18 cellular contexts compared by ENCODE assay signal in the genomic region with DNA sequence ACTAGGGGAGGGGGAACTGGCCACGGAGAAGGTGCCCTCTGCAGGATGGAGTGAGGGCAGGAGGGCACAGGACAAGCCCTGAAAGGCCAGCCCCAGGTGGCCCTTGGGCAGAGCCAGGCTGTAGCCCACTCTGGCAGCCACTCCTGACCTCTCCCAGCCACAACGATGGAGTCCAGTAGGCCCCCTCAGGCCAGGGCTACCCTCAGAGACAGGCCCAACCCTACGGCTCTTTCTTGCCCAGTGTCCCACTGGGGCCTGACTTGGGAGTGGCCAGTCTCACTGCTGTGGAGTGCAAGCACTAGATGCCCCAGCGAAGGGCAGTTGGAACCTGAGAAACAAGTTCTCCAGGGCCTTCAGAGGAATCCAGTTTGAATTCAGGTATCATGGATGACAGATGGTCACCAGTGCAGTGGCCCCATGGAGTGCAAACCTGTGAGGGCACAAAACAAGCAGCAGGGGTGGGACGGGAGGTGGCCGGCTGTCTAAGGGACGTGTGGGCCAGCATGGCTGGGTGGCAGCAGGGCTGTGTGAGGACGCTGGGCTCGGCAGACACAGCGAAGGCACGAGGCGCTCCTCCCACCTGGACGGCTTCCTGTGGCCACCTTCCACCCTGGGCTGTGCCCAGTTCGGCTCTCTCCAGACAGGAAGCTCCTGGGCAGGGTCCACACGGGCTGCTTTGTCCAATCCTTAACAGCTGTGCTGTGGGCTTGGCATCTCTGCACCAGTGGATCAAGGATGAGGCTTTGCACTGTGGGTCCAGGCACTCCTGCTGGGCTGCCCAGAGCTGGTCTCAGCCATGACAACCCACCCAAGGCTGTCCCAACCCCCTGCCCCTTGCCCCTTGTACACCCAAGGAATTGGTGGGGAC.
A peak's percentile ranks its signal among the peaks of the same experiment; 100 is the strongest.
DNase-seq lines count a peak whose midpoint lies in the region; ATAC-seq, FAIRE-seq and TF ChIP-seq lines count a peak whose summit lies in the region.
"Had no signal": no experiment of that assay in that cellular context is flagged by ENCODE, and none has a peak within 500 bp of the region (broad histone marks: within the 10 kb centered on the region; RNA-seq: fewer than 3 reads in every experiment).

No MANE protein-coding gene starts in this region.

- TF ChIP-seq POLR2A in ovary (IDR thresholded peaks at IDR 0.05): no peak

- H3K9me3 Mint-ChIP-seq in natural killer cell treated with Interleukin-12 subunit alpha and Interleukin-12 subunit beta and Interleukin-15 and Interleukin-18, amount 100 ng/mL, for 72 hours: no peaks in the 10 kb centered on the region
- H3K9me3 Mint-ChIP-seq in natural killer cell (no peaks in the 10 kb centered on the region), Calu3 (ENCODE audit: low read depth, unreplicated experiment) (no peaks in the 10 kb centered on the region)
- H3K9me3 Mint-ChIP-seq: brain, immature natural killer cell had no signal

- H3K36me3 ChIP-seq in ovary: no peaks in the 10 kb centered on the region

- no peak overlapping the region for H3K4me3 Mint-ChIP-seq in natural killer cell treated with Interleukin-12 subunit alpha and Interleukin-12 subunit beta and Interleukin-15 and Interleukin-18, amount 100 ng/mL, for 72 hours
- no peak overlapping the region for H3K4me3 Mint-ChIP-seq in natural killer cell
- H3K4me3 Mint-ChIP-seq in Calu3 (ENCODE audit: low read depth, unreplicated experiment): no peak overlapping the region
- H3K4me3 Mint-ChIP-seq: B cell, brain, immature natural killer cell had no signal

- no peaks in the 10 kb centered on the region for H3K9me3 ChIP-seq in ovary

- no TSS peak for BruUV-seq in Calu3 (replicated peaks; lab: Mats Ljungman, UMichigan)

- no peak overlapping the region for H3K4me3 ChIP-seq in ovary
- H3K4me3 ChIP-seq: GM23248, smooth muscle cell had no signal

- 89 to 93% (median 89%) methylated on average over 12 to 15 of the region's 15 CpGs for WGBS in ovary, 3 donors

- H3K27me3 Mint-ChIP-seq in natural killer cell treated with Interleukin-12 subunit alpha and Interleukin-12 subunit beta and Interleukin-15 and Interleukin-18, amount 100 ng/mL, for 72 hours: peaks cover 0 to 2% of the 10 kb centered on the region in 2 donors
- H3K27me3 Mint-ChIP-seq in natural killer cell (ENCODE audit: low read depth in 2 of 2): no peaks in the 10 kb centered on the region
- peaks cover 44% of the 10 kb centered on the region for H3K27me3 Mint-ChIP-seq in Calu3 (ENCODE audit: unreplicated experiment)
- H3K27me3 Mint-ChIP-seq: brain had no signal

- no peaks in the 10 kb centered on the region for H3K27me3 ChIP-seq in ovary

- no peak for ATAC-seq in natural killer cell treated with Interleukin-12 subunit alpha and Interleukin-12 subunit beta and Interleukin-15 and Interleukin-18, amount 100 ng/mL, for 72 hours
- ATAC-seq in natural killer cell (no peak), esophagus mucosa (peak; percentile 38)

- no peaks in the 10 kb centered on the region for H3K4me1 ChIP-seq in ovary (ENCODE audit: insufficient read depth)

- peaks cover 19 to 20% of the 10 kb centered on the region in 2 donors for H3K4me1 Mint-ChIP-seq in natural killer cell treated with Interleukin-12 subunit alpha and Interleukin-12 subunit beta and Interleukin-15 and Interleukin-18, amount 100 ng/mL, for 72 hours (ENCODE audit: low read depth in 2 of 2)
- H3K4me1 Mint-ChIP-seq in natural killer cell: peaks cover 10 to 13% of the 10 kb centered on the region in 2 donors
- peaks cover 11% of the 10 kb centered on the region for H3K4me1 Mint-ChIP-seq in Calu3 (ENCODE audit: low read depth, unreplicated experiment)

- peak; percentile 44 for DNase-seq in natural killer cell treated with Interleukin-12 subunit alpha and Interleukin-12 subunit beta and Interleukin-15 and Interleukin-18, amount 100 ng/mL, for 72 hours (ENCODE audit: low spot score)
- DNase-seq in natural killer cell (no peak), ovary (peak in 3 of 5 donors; percentile 12 to 27 (median 14)), putamen (ENCODE audit: low spot score) (no peak), GM19239 (ENCODE audit: insufficient read length, low spot score) (no peak), Calu3 (no peak)
- DNase-seq: activated naive CD4-positive, alpha-beta T cell; erythroblast; GM23248; immature natural killer cell; MM.1S; NCI-H1694; NCI-H446; NK-92 treated with Interleukin-12 subunit alpha and Interleukin-12 subunit beta, amount 100 ng/mL, for 24 hours had no signal

- H3K27ac Mint-ChIP-seq in natural killer cell treated with Interleukin-12 subunit alpha and Interleukin-12 subunit beta and Interleukin-15 and Interleukin-18, amount 100 ng/mL, for 72 hours: no peak overlapping the region
- H3K27ac Mint-ChIP-seq in natural killer cell (no peak overlapping the region), Calu3 (ENCODE audit: unreplicated experiment) (no peak overlapping the region)
- H3K27ac Mint-ChIP-seq: B cell, brain, immature natural killer cell had no signal

- no peak for TF ChIP-seq EP300 in ovary (IDR thresholded peaks at IDR 0.05)

- H3K36me3 Mint-ChIP-seq in natural killer cell treated with Interleukin-12 subunit alpha and Interleukin-12 subunit beta and Interleukin-15 and Interleukin-18, amount 100 ng/mL, for 72 hours: no peaks in the 10 kb centered on the region
- H3K36me3 Mint-ChIP-seq in natural killer cell: no peaks in the 10 kb centered on the region
- H3K36me3 Mint-ChIP-seq in Calu3 (ENCODE audit: insufficient read depth, unreplicated experiment): peaks cover 20% of the 10 kb centered on the region
- H3K36me3 Mint-ChIP-seq: immature natural killer cell had no signal

- intact Hi-C loops in natural killer cell (cut with micrococcal nuclease) (no loop called here), ovary (cut with DNase I) (no loop called here), Calu3 (cut with micrococcal nuclease; ENCODE audit: unreplicated experiment) (no loop called here)

- CTCF ChIA-PET in Calu3 (lab: Charles Lee): interaction anchor here (0.6 kb wide), 1 partner anchor 29 kb away, joined by 7 read pairs; no protein-coding TSS in a partner anchor

- TF ChIP-seq CTCF in natural killer cell (IDR thresholded peaks at IDR 0.05): no peak
- TF ChIP-seq CTCF in ovary (IDR thresholded peaks at IDR 0.05): no peak
- TF ChIP-seq CTCF in Calu3 (IDR thresholded peaks at IDR 0.05; ENCODE audit: unreplicated experiment): no peak

- FAIRE-seq in GM19239 (lab: Jason Lieb, UNC): no peak

- no peak overlapping the region for H3K27ac ChIP-seq in ovary
- H3K27ac ChIP-seq: GM23248 had no signal

Comparison
In these comparisons a context has a peak if more than half of its experiments do, and no peak if none do; other contexts are left out.
1. DNase-seq: peak in natural killer cell treated with Interleukin-12 subunit alpha and Interleukin-12 subunit beta and Interleukin-15 and Interleukin-18, amount 100 ng/mL, for 72 hours (single experiment) and ovary (3 of 5); none in natural killer cell (single experiment), putamen (single experiment), GM19239 (single experiment) and Calu3 (single experiment).